9 cellular contexts compared by ENCODE assay signal in genomic region chr15:30173041-30173608, GRCh38. TPM values are rescaled to one million over a fixed set of nuclear protein-coding genes. Genes with fewer than 3 reads are reported as not detected.
DNase-seq lines count a peak whose midpoint lies in the region; ATAC-seq, FAIRE-seq and TF ChIP-seq lines count a peak whose summit lies in the region.
"Not testable (repeated sequence)": the region's sequence is repeated elsewhere in the genome, so short reads cannot be mapped to it uniquely, and the experiment has no call there.
"Had no signal": no experiment of that assay in that cellular context is flagged by ENCODE, and none has a peak within 500 bp of the region (broad histone marks: within the 10 kb centered on the region; RNA-seq: fewer than 3 reads in every experiment).

No MANE protein-coding gene starts in this region.

- H3K4me3 Mint-ChIP-seq in activated naive CD8-positive, alpha-beta T cell treated with anti-CD3 and anti-CD28 coated beads, Interleukin-2, amount 50 U/mL, for 24 hours; progenitor cell of endocrine pancreas (ENCODE audit: low read depth): not testable (repeated sequence)

- intact Hi-C loops in left cardiac atrium (cut with DNase I): not testable (repeated sequence)

- H3K36me3 Mint-ChIP-seq in activated naive CD8-positive, alpha-beta T cell treated with anti-CD3 and anti-CD28 coated beads, Interleukin-2, amount 50 U/mL, for 24 hours (ENCODE audit: low read depth); progenitor cell of endocrine pancreas (ENCODE audit: insufficient read depth): not testable (repeated sequence)

- peak; percentile 99 for FAIRE-seq in GM12891 (lab: Jason Lieb, UNC)

- not testable (repeated sequence) for H3K36me3 ChIP-seq in MG63

- H3K4me1 Mint-ChIP-seq in activated naive CD8-positive, alpha-beta T cell treated with anti-CD3 and anti-CD28 coated beads, Interleukin-2, amount 50 U/mL, for 24 hours; progenitor cell of endocrine pancreas (ENCODE audit: low read depth): not testable (repeated sequence)

- not testable (repeated sequence) for H3K9me3 Mint-ChIP-seq in activated naive CD8-positive, alpha-beta T cell treated with anti-CD3 and anti-CD28 coated beads, Interleukin-2, amount 50 U/mL, for 24 hours; progenitor cell of endocrine pancreas (ENCODE audit: low read depth)

- not testable (repeated sequence) for H3K4me3 ChIP-seq in MG63

- not testable (repeated sequence) for H3K27ac Mint-ChIP-seq in activated naive CD8-positive, alpha-beta T cell treated with anti-CD3 and anti-CD28 coated beads, Interleukin-2, amount 50 U/mL, for 24 hours
- peak overlapping the region; percentile 54 for H3K27ac Mint-ChIP-seq in progenitor cell of endocrine pancreas

- TF ChIP-seq CTCF in progenitor cell of endocrine pancreas (IDR thresholded peaks at IDR 0.05; ENCODE audit: unreplicated experiment): peak; percentile 43

- not testable (repeated sequence) for H3K27me3 Mint-ChIP-seq in activated naive CD8-positive, alpha-beta T cell treated with anti-CD3 and anti-CD28 coated beads, Interleukin-2, amount 50 U/mL, for 24 hours; progenitor cell of endocrine pancreas

- H3K9me3 ChIP-seq in MG63: not testable (repeated sequence)

- peak; percentile 52 for ATAC-seq in HG02610 (IDR thresholded peaks at IDR 0.05; ENCODE audit: unreplicated experiment)
- ATAC-seq in activated naive CD8-positive, alpha-beta T cell treated with anti-CD3 and anti-CD28 coated beads, Interleukin-2, amount 50 U/mL, for 24 hours: peak; percentile 82
- peak; percentile 55 to 70 for ATAC-seq in left cardiac atrium

- DNase-seq in GM12891 (ENCODE audit: insufficient read length, low spot score): not testable (repeated sequence)
- DNase-seq in MG63: peak; percentile 79
- DNase-seq in activated CD4-positive, alpha-beta T cell treated with anti-CD3 and anti-CD28 coated beads, Interleukin-2, amount 50 U/mL, for 48 hours: peak; percentile 85 to 88
- DNase-seq in activated naive CD8-positive, alpha-beta T cell treated with anti-CD3 and anti-CD28 coated beads, Interleukin-2, amount 50 U/mL, for 24 hours: peak; percentile 88
- peak; percentile 42 for DNase-seq in left cardiac atrium
- peak; percentile 68 for DNase-seq in progenitor cell of endocrine pancreas (ENCODE audit: low spot score, unreplicated experiment)
- peak; percentile 23 to 40 for DNase-seq in stimulated activated CD8-positive, alpha-beta memory T cell treated with anti-CD3 and anti-CD28 coated beads, Interleukin-7, amount 100 ng/mL, for 1 hour (ENCODE audit: low read depth in 2 of 2)

- H3K27me3 ChIP-seq in MG63: not testable (repeated sequence)

- TF ChIP-seq POLR2A in GM12891 (IDR thresholded peaks at IDR 0.05; ENCODE audit: low read depth, low read length): not testable (repeated sequence)

RNA-seq across cellular contexts. Expression of gene GOLGA8T, which starts 38.3 kb away (rescaled TPM):
- not detected for polyA plus RNA-seq in GM12891 (2012; ENCODE audit: low read depth, missing spikeins)
- total RNA-seq in MG63 (2014; rRNA removed; shearing (Covaris generic); ENCODE audit: low replicate concordance): not detected in 2 replicates
- 1 to 10 TPM; 1.1 to 1.4 TPM for total RNA-seq in left cardiac atrium
- not detected in 2 replicates for total RNA-seq in progenitor cell of endocrine pancreas
- total RNA-seq: ureter had no signal
